In the genomic region with DNA sequence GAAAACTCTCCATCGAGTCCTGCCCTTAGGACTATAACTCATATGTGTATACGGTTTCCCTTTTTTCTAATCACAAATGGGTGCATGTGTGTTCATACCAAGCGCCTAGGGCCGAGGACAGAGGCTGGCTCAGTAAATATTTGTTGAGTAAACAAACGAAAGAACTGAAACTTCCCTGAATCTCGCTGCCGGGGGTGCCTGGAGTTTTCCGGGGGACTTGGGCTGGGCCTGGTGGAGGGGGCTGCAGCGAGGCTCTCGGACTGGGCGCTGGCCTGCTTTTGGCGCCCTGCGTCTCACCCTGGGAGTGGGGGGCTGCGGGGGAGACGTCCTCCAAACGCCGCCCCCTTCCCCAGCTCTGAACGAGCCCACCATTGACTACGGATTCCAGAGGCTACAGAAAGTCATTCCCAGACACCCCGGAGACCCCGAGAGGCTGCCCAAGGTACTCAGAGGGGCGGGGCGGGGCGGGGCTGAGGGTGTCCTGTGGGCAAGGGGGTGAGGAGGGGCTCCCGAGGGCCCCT, we compare ENCODE assay signal across 10 cellular contexts. TPM values are rescaled to one million over a fixed set of nuclear protein-coding genes. Genes with fewer than 3 reads are reported as not detected.
A peak's percentile ranks its signal among the peaks of the same experiment; 100 is the strongest.
DNase-seq lines count a peak whose midpoint lies in the region; ATAC-seq lines count a peak whose summit lies in the region.
"Had no signal": no experiment of that assay in that cellular context is flagged by ENCODE, and none has a peak within 500 bp of the region (broad histone marks: within the 10 kb centered on the region; RNA-seq: fewer than 3 reads in every experiment).

No MANE protein-coding gene starts in this region.

- H3K27me3 Mint-ChIP-seq in activated T-cell treated with anti-CD3 and anti-CD28 coated beads, Interleukin-2, amount 50 U/mL, for 24 hours: peaks cover 35% of the 10 kb centered on the region
- peaks cover 48% of the 10 kb centered on the region for H3K27me3 Mint-ChIP-seq in activated T-helper 1 cell treated with anti-CD3 and anti-CD28 coated beads, Interleukin-12 subunit alpha, Interleukin-12 subunit beta, Interleukin-2, Interleukin-4 antibody, amounts not matched to agents 30 ng/mL and 10 ng/mL and 1 ng/mL, durations not matched to agents 14 hours and 24 hours and 36 hours (ENCODE audit: insufficient read depth)

- H3K27ac ChIP-seq in thymus (ENCODE audit: low read depth): no peak overlapping the region

- no peaks in the 10 kb centered on the region for H3K36me3 Mint-ChIP-seq in activated T-cell treated with anti-CD3 and anti-CD28 coated beads, Interleukin-2, amount 50 U/mL, for 24 hours (ENCODE audit: low read depth)
- H3K36me3 Mint-ChIP-seq in activated T-helper 1 cell treated with anti-CD3 and anti-CD28 coated beads, Interleukin-12 subunit alpha, Interleukin-12 subunit beta, Interleukin-2, Interleukin-4 antibody, amounts not matched to agents 30 ng/mL and 10 ng/mL and 1 ng/mL, durations not matched to agents 14 hours and 24 hours and 36 hours (ENCODE audit: low read depth): peaks cover under 1% of the 10 kb centered on the region

- H3K4me3 ChIP-seq in thymus (ENCODE audit: low read length): peak overlapping the region; percentile 36

- no peak for DNase-seq in activated T-cell treated with anti-CD3 and anti-CD28 coated beads, Interleukin-2, amount 50 U/mL, for 24 hours
- DNase-seq in activated T-cell treated with anti-CD3 and anti-CD28 coated beads for 4 hours: no peak
- DNase-seq in activated T-helper 1 cell treated with anti-CD3 and anti-CD28 coated beads, Interleukin-12 subunit alpha, Interleukin-12 subunit beta, Interleukin-2, Interleukin-4 antibody, amounts not matched to agents 30 ng/mL and 10 ng/mL and 1 ng/mL, durations not matched to agents 14 hours and 24 hours and 36 hours (ENCODE audit: low spot score): no peak
- peak; percentile 59 for DNase-seq in left lobe of liver (ENCODE audit: low spot score)
- DNase-seq in DMS79 (lab: John Stamatoyannopoulos, UW): no peak
- DNase-seq in DMS79 treated with DMSO at 0.1 percent for 48 hours (lab: John Stamatoyannopoulos, UW): no peak
- DNase-seq: DND-41, glutamatergic neuron had no signal

- no peaks in the 10 kb centered on the region for H3K36me3 ChIP-seq in thymus (ENCODE audit: control insufficient read depth, insufficient read depth)

- intact Hi-C loops in activated T-helper 1 cell treated with anti-CD3 and anti-CD28 coated beads, Interleukin-12 subunit alpha, Interleukin-12 subunit beta, Interleukin-2, Interleukin-4 antibody, amounts not matched to agents 30 ng/mL and 10 ng/mL and 1 ng/mL, durations not matched to agents 14 hours and 24 hours and 36 hours (cut with micrococcal nuclease): loop anchor here (1.0 to 5.0 kb wide), 3 partner anchors 8 to 261 kb away; no protein-coding TSS in a partner anchor

- H3K4me1 ChIP-seq in thymus (ENCODE audit: control insufficient read depth, insufficient read depth, low read length): peaks cover 11% of the 10 kb centered on the region

- H3K27me3 ChIP-seq in thymus (ENCODE audit: control insufficient read depth, insufficient read depth): peaks cover 55% of the 10 kb centered on the region

- peaks cover 35% of the 10 kb centered on the region for H3K4me1 Mint-ChIP-seq in activated T-cell treated with anti-CD3 and anti-CD28 coated beads, Interleukin-2, amount 50 U/mL, for 24 hours (ENCODE audit: low read depth)
- peaks cover 22% of the 10 kb centered on the region for H3K4me1 Mint-ChIP-seq in activated T-helper 1 cell treated with anti-CD3 and anti-CD28 coated beads, Interleukin-12 subunit alpha, Interleukin-12 subunit beta, Interleukin-2, Interleukin-4 antibody, amounts not matched to agents 30 ng/mL and 10 ng/mL and 1 ng/mL, durations not matched to agents 14 hours and 24 hours and 36 hours (ENCODE audit: low read depth)

- no peak overlapping the region for H3K27ac Mint-ChIP-seq in activated T-cell treated with anti-CD3 and anti-CD28 coated beads, Interleukin-2, amount 50 U/mL, for 24 hours
- no peak overlapping the region for H3K27ac Mint-ChIP-seq in activated T-helper 1 cell treated with anti-CD3 and anti-CD28 coated beads, Interleukin-12 subunit alpha, Interleukin-12 subunit beta, Interleukin-2, Interleukin-4 antibody, amounts not matched to agents 30 ng/mL and 10 ng/mL and 1 ng/mL, durations not matched to agents 14 hours and 24 hours and 36 hours

- ATAC-seq in left lobe of liver: peak; percentile 69
- no peak for ATAC-seq in HG02981 (IDR thresholded peaks at IDR 0.05; ENCODE audit: unreplicated experiment)

- peaks cover 1% of the 10 kb centered on the region for H3K9me3 ChIP-seq in thymus (ENCODE audit: control insufficient read depth)

- WGBS in thymus: 3% methylated on average over 25 of the region's 25 CpGs

- peak overlapping the region; percentile 49 for H3K4me3 Mint-ChIP-seq in activated T-cell treated with anti-CD3 and anti-CD28 coated beads, Interleukin-2, amount 50 U/mL, for 24 hours
- peak overlapping the region; percentile 28 for H3K4me3 Mint-ChIP-seq in activated T-helper 1 cell treated with anti-CD3 and anti-CD28 coated beads, Interleukin-12 subunit alpha, Interleukin-12 subunit beta, Interleukin-2, Interleukin-4 antibody, amounts not matched to agents 30 ng/mL and 10 ng/mL and 1 ng/mL, durations not matched to agents 14 hours and 24 hours and 36 hours

- no peaks in the 10 kb centered on the region for H3K9me3 Mint-ChIP-seq in activated T-cell treated with anti-CD3 and anti-CD28 coated beads, Interleukin-2, amount 50 U/mL, for 24 hours
- H3K9me3 Mint-ChIP-seq in activated T-helper 1 cell treated with anti-CD3 and anti-CD28 coated beads, Interleukin-12 subunit alpha, Interleukin-12 subunit beta, Interleukin-2, Interleukin-4 antibody, amounts not matched to agents 30 ng/mL and 10 ng/mL and 1 ng/mL, durations not matched to agents 14 hours and 24 hours and 36 hours: no peaks in the 10 kb centered on the region

RNA-seq across cellular contexts. Expression of a gene that starts 49.0 kb away (rescaled TPM):
- 0.31 and 0.76 TPM in 2 replicates for total RNA-seq in activated T-helper 1 cell treated with anti-CD3 and anti-CD28 coated beads, Interleukin-12 subunit alpha, Interleukin-12 subunit beta, Interleukin-2, Interleukin-4 antibody, amounts not matched to agents 30 ng/mL and 10 ng/mL and 1 ng/mL, durations not matched to agents 14 hours and 24 hours and 36 hours
- not detected for total RNA-seq in left lobe of liver
- 14.1 TPM for polyA plus RNA-seq in thymus

RNA-seq across cellular contexts. Expression of a gene that starts 58.8 kb away (rescaled TPM):
- 12.3 and 12.6 TPM in 2 replicates for total RNA-seq in activated T-helper 1 cell treated with anti-CD3 and anti-CD28 coated beads, Interleukin-12 subunit alpha, Interleukin-12 subunit beta, Interleukin-2, Interleukin-4 antibody, amounts not matched to agents 30 ng/mL and 10 ng/mL and 1 ng/mL, durations not matched to agents 14 hours and 24 hours and 36 hours
- 8.9 TPM for total RNA-seq in left lobe of liver
- 9.9 TPM for polyA plus RNA-seq in thymus
